In the genomic region with DNA sequence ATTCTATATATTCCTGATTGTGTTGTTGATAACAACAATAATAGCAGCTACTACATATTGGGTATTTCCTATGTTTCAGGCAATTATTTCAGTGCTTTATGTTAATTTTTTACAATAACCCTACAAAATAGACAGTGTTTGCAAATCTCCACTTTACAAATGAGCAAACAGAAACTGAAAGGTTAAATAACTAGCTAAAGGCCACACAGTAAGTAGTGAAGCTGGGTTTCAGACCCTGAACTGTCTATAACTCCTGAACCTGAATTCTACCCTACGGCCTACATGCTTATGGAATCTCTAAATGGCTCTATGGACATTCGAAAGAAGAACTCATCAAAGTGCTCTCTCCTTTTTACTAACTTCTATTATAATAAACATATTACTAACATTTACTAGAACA, we compare ENCODE assay signal across 12 cellular contexts. TPM values are rescaled to one million over a fixed set of nuclear protein-coding genes. Genes with fewer than 3 reads are reported as not detected.
A peak's percentile ranks its signal among the peaks of the same experiment; 100 is the strongest.
DNase-seq lines count a peak whose midpoint lies in the region; ATAC-seq and TF ChIP-seq lines count a peak whose summit lies in the region.
"Had no signal": no experiment of that assay in that cellular context is flagged by ENCODE, and none has a peak within 500 bp of the region (broad histone marks: within the 10 kb centered on the region; RNA-seq: fewer than 3 reads in every experiment).

No MANE protein-coding gene starts in this region.

- H3K27ac ChIP-seq in psoas muscle: peak overlapping the region; percentile 6

- no peaks in the 10 kb centered on the region for H3K27me3 Mint-ChIP-seq in T-helper 2 cell treated with Interferon-gamma antibody and Interleukin-4, amounts not matched to agents 5 μg/mL and 100 μg/mL, for 36 hours (ENCODE audit: low read depth)
- H3K27me3 Mint-ChIP-seq: activated CD4-positive, alpha-beta T cell treated with anti-CD3 and anti-CD28 coated beads, Interleukin-2, amount 10 ng/mL, durations not matched to agents 7 days and 5 days; activated T-cell treated with anti-CD3 and anti-CD28 coated beads, Interleukin-2, amount 50 U/mL, for 24 hours; central memory CD8-positive, alpha-beta T cell had no signal

- DNase-seq in psoas muscle: no peak
- no peak for DNase-seq in left ventricle myocardium superior
- DNase-seq in T-helper 2 cell treated with Interferon-gamma antibody and Interleukin-4, amounts not matched to agents 5 μg/mL and 100 μg/mL, for 36 hours (ENCODE audit: low spot score): no peak
- DNase-seq: activated CD4-positive, alpha-beta T cell treated with anti-CD3 and anti-CD28 coated beads, Interleukin-2, amount 10 ng/mL, durations not matched to agents 7 days and 5 days; activated T-cell treated with anti-CD3 and anti-CD28 coated beads, Interleukin-2, amount 50 U/mL, for 24 hours; DMS153; stimulated activated naive CD8-positive, alpha-beta T cell treated with anti-CD3 and anti-CD28 coated beads, Interleukin-15, Interleukin-2, amounts not matched to agents 100 U/mL and 50 U/mL, for 24 hours had no signal

- 97 to 99% (median 98%) methylated on average over 2 of the region's 2 CpGs for WGBS in psoas muscle, 3 donors

- H3K36me3 ChIP-seq in psoas muscle (ENCODE audit: insufficient read depth in 1 of 2, low read depth in 1 of 2): no peaks in the 10 kb centered on the region

- no peaks in the 10 kb centered on the region for H3K9me3 Mint-ChIP-seq in T-helper 2 cell treated with Interferon-gamma antibody and Interleukin-4, amounts not matched to agents 5 μg/mL and 100 μg/mL, for 36 hours
- H3K9me3 Mint-ChIP-seq: activated CD4-positive, alpha-beta T cell treated with anti-CD3 and anti-CD28 coated beads, Interleukin-2, amount 10 ng/mL, durations not matched to agents 7 days and 5 days; activated T-cell treated with anti-CD3 and anti-CD28 coated beads, Interleukin-2, amount 50 U/mL, for 24 hours; central memory CD8-positive, alpha-beta T cell had no signal

- H3K4me1 ChIP-seq in psoas muscle: peaks cover 33% of the 10 kb centered on the region

- H3K27ac Mint-ChIP-seq in T-helper 2 cell treated with Interferon-gamma antibody and Interleukin-4, amounts not matched to agents 5 μg/mL and 100 μg/mL, for 36 hours: no peak overlapping the region
- H3K27ac Mint-ChIP-seq: activated CD4-positive, alpha-beta T cell treated with anti-CD3 and anti-CD28 coated beads, Interleukin-2, amount 10 ng/mL, durations not matched to agents 7 days and 5 days; activated T-cell treated with anti-CD3 and anti-CD28 coated beads, Interleukin-2, amount 50 U/mL, for 24 hours had no signal

- no peaks in the 10 kb centered on the region for H3K36me3 Mint-ChIP-seq in T-helper 2 cell treated with Interferon-gamma antibody and Interleukin-4, amounts not matched to agents 5 μg/mL and 100 μg/mL, for 36 hours (ENCODE audit: low read depth)

- no peak for TF ChIP-seq CTCF in psoas muscle (IDR thresholded peaks at IDR 0.05)

- no peak overlapping the region for H3K4me3 Mint-ChIP-seq in T-helper 2 cell treated with Interferon-gamma antibody and Interleukin-4, amounts not matched to agents 5 μg/mL and 100 μg/mL, for 36 hours
- H3K4me3 Mint-ChIP-seq: activated CD4-positive, alpha-beta T cell treated with anti-CD3 and anti-CD28 coated beads, Interleukin-2, amount 10 ng/mL, durations not matched to agents 7 days and 5 days; activated T-cell treated with anti-CD3 and anti-CD28 coated beads, Interleukin-2, amount 50 U/mL, for 24 hours; central memory CD8-positive, alpha-beta T cell had no signal

- peaks cover 12% of the 10 kb centered on the region for H3K4me1 Mint-ChIP-seq in T-helper 2 cell treated with Interferon-gamma antibody and Interleukin-4, amounts not matched to agents 5 μg/mL and 100 μg/mL, for 36 hours (ENCODE audit: low read depth)

- ATAC-seq in GM19023 (IDR thresholded peaks at IDR 0.05; ENCODE audit: unreplicated experiment) (peak; percentile 71), GM21717 (IDR thresholded peaks at IDR 0.05; ENCODE audit: unreplicated experiment) (peak; percentile 85), HG03066 (IDR thresholded peaks at IDR 0.05; ENCODE audit: low read depth, unreplicated experiment) (peak; percentile 90), psoas muscle (no peak), GM19324 (IDR thresholded peaks at IDR 0.05; ENCODE audit: low FRiP score, unreplicated experiment) (no peak), left ventricle myocardium superior (no peak)
- ATAC-seq: stimulated activated naive CD8-positive, alpha-beta T cell treated with anti-CD3 and anti-CD28 coated beads, Interleukin-15, Interleukin-2, amounts not matched to agents 100 U/mL and 50 U/mL, for 24 hours had no signal

- no peak overlapping the region for H3K4me3 ChIP-seq in psoas muscle

- H3K27me3 ChIP-seq in psoas muscle (ENCODE audit: insufficient read depth in 3 of 3, low read length in 2 of 3): no peaks in the 10 kb centered on the region

- H3K9me3 ChIP-seq in psoas muscle: no peaks in the 10 kb centered on the region

- intact Hi-C loops in psoas muscle (cut with DNase I) (no loop called here), left ventricle myocardium superior (cut with micrococcal nuclease) (no loop called here)

RNA-seq across cellular contexts. Expression of gene NUDT4, which starts 19.7 kb away (rescaled TPM):
- total RNA-seq in psoas muscle (100 to 1,000 TPM; 187 to 254 (median 211) TPM), left ventricle myocardium superior (410 TPM)
- 100 to 1,000 TPM in 1 of 3 donors, 10 to 100 TPM in 2; 48.3 to 108 (median 76.1) TPM for polyA plus RNA-seq in psoas muscle

Comparison
In these comparisons a context has a peak if more than half of its experiments do, and no peak if none do; other contexts are left out.
1. ATAC-seq: peak in GM19023 (single experiment), GM21717 (single experiment) and HG03066 (single experiment); none in psoas muscle (0 of 4), GM19324 (single experiment) and left ventricle myocardium superior (single experiment).